In genomic region chr1:15833069-15833679, GRCh38 we compare ENCODE assay signal across 8 cellular contexts. TPM values are rescaled to one million over a fixed set of nuclear protein-coding genes. Genes with fewer than 3 reads are reported as not detected.
DNase-seq lines count a peak whose midpoint lies in the region; ATAC-seq, FAIRE-seq and TF ChIP-seq lines count a peak whose summit lies in the region.

No MANE protein-coding gene starts in this region.

- peaks cover 26% of the 10 kb centered on the region for H3K79me2 ChIP-seq in GM12878 (ENCODE audit: control insufficient read depth, insufficient read depth, low read length)
- peaks cover 16% of the 10 kb centered on the region for H3K79me2 ChIP-seq in HepG2 (ENCODE audit: insufficient read depth, low read length)

- H2AFZ ChIP-seq in GM12878 (ENCODE audit: control insufficient read depth, low read depth, low read length) (no peak overlapping the region), HepG2 (ENCODE audit: low read length) (no peak overlapping the region)

- in situ Hi-C loops in GM12878 (cut with MboI), result no loop called here
- in situ Hi-C loops in HepG2 (cut with HindIII; ENCODE audit: extremely low pct_ligation_motif_present, low pct_unique_long_range_greater_than_20kb), result no loop called here

- no peaks in the 10 kb centered on the region for H4K20me1 ChIP-seq in GM12878 (ENCODE audit: control insufficient read depth, insufficient read depth)
- no peaks in the 10 kb centered on the region for H4K20me1 ChIP-seq in HepG2 (ENCODE audit: insufficient read depth, low read length)

- ATAC-seq in GM12878 (no peak), HepG2 (no peak), GM21367 (IDR thresholded peaks at IDR 0.05; ENCODE audit: unreplicated experiment) (no peak)

- no peaks in the 10 kb centered on the region for H3K36me3 ChIP-seq in HUES6 (ENCODE audit: control insufficient read depth, insufficient read depth, low read length)
- no peaks in the 10 kb centered on the region for H3K36me3 ChIP-seq in GM12878 (ENCODE audit: control insufficient read depth in 2 of 2, insufficient read depth in 2 of 2, low read length in 1 of 2)
- H3K36me3 ChIP-seq in HepG2 (replicated peaks in 1 of 2; ENCODE audit: control insufficient read depth in 1 of 2, insufficient read depth in 2 of 2, low read length in 2 of 2), result no peaks in the 10 kb centered on the region

- 91% methylated on average over 19 of the region's 24 CpGs for WGBS in GM12878 (ENCODE audit: insufficient coverage, insufficient replicate concordance, low lambda C conversion rate, missing lambda C conversion rate)
- WGBS in HepG2 (ENCODE audit: low lambda C conversion rate), result 88% methylated on average over 24 of the region's 24 CpGs

- H3K9me3 ChIP-seq in HUES6 (ENCODE audit: control insufficient read depth, insufficient read depth, low read depth, low read length), result no peaks in the 10 kb centered on the region
- no peaks in the 10 kb centered on the region for H3K9me3 ChIP-seq in GM12878 (replicated peaks; ENCODE audit: control insufficient read depth, insufficient read depth, low read length)
- H3K9me3 ChIP-seq in HepG2 (ENCODE audit: low read length), result no peaks in the 10 kb centered on the region

- peak overlapping the region; percentile 70 for H3K4me3 ChIP-seq in HUES6 (ENCODE audit: low read depth, low read length)
- peak overlapping the region; percentile 87; the same call in 1 of the 2 replicates for H3K4me3 ChIP-seq in GM12878
- peak overlapping the region; percentile 77 to 83 (median 78) for H3K4me3 ChIP-seq in HepG2 (replicated peaks in 1 of 3; ENCODE audit: insufficient read depth in 1 of 3, low read depth in 2 of 3, low read length in 3 of 3)

- POLR2A ChIA-PET in GM12878 (lab: Charles Lee), result interaction anchor here (0.6 to 3.1 kb wide), 16 partner anchors 9 to 183 kb away, joined by 3 to 75 read pairs (median 5); partner anchors contain the start of gene SPEN
- POLR2A ChIA-PET in HepG2 (lab: Yijun Ruan, JAX), result interaction anchor here (1.2 to 4.5 kb wide), 6 partner anchors 13 to 39 kb away, joined by 3 to 208 read pairs (median 6); partner anchors contain the start of genes SPEN and UQCRHL

- intact Hi-C loops in GM12878 (cut with micrococcal nuclease; ENCODE audit: unreplicated experiment) (no loop called here), HepG2 (cut with micrococcal nuclease; ENCODE audit: unreplicated experiment) (no loop called here)

- no TSS peak for BruUV-seq in GM12878 (replicated peaks; lab: Mats Ljungman, UMichigan)
- BruUV-seq in HepG2 (replicated peaks; lab: Mats Ljungman, UMichigan), result no TSS peak

- peak overlapping the region; percentile 99; the same call in 1 of the 2 replicates for H3K27ac ChIP-seq in HUES6 (ENCODE audit: low read depth, low read length)
- no peak overlapping the region for H3K27ac ChIP-seq in GM12878 (ENCODE audit: control insufficient read depth, insufficient read depth)
- peak overlapping the region; percentile 100 for H3K27ac ChIP-seq in HepG2 (ENCODE audit: extremely low read length, insufficient read depth, low read length)

- SMC1A ChIA-PET in GM12878 (lab: Charles Lee; ENCODE audit: uncharacterized antibody, unreplicated experiment), result interaction anchor here (0.6 to 4.2 kb wide), 18 partner anchors 9 to 159 kb away, joined by 3 to 49 read pairs (median 6); partner anchors contain the start of genes SPEN and ZBTB17

- no peak for TF ChIP-seq CTCF in GM12878 (IDR thresholded peaks at IDR 0.05 in 2 of 3, conservative IDR thresholded peaks at IDR 0.05 in 1 of 3; ENCODE audit: control insufficient read depth in 2 of 3, extremely low read depth in 1 of 3, insufficient read depth in 1 of 3, low read depth in 3 of 3, low read length in 3 of 3)
- TF ChIP-seq CTCF in HepG2 (CRISPR knock-in tag; IDR thresholded peaks at IDR 0.05), result no peak

- DNase-seq in Ammon's horn (ENCODE audit: low spot score) (peak; percentile 69), T follicular helper cell (ENCODE audit: low read depth) (peak; percentile 44), GM12878 (ENCODE audit: low read depth, low spot score) (no peak), HepG2 (ENCODE audit: low spot score) (no peak), HTR-8/SVneo (ENCODE audit: insufficient read length, low spot score) (no peak)
- peak; percentile 24 to 58 for DNase-seq in stimulated activated CD4-positive, alpha-beta T cell treated with anti-CD3 and anti-CD28 coated beads, Interleukin-4, amount 100 ng/mL, for 4 hours

- H3K27me3 ChIP-seq in HUES6 (ENCODE audit: control insufficient read depth, insufficient read depth, low read length) (no peaks in the 10 kb centered on the region), GM12878 (replicated peaks in 1 of 2; ENCODE audit: control insufficient read depth in 2 of 2, insufficient read depth in 2 of 2, low read length in 1 of 2) (no peaks in the 10 kb centered on the region), HepG2 (ENCODE audit: control insufficient read depth in 1 of 2, insufficient read depth in 2 of 2, low read length in 2 of 2) (no peaks in the 10 kb centered on the region; a peak in 1 of 5 replicates)

- TF ChIP-seq POLR2A in GM12878 (IDR thresholded peaks at IDR 0.05; ENCODE audit: low read depth, low read length) (no peak), HepG2 (IDR thresholded peaks at IDR 0.05; ENCODE audit: insufficient read depth in 1 of 2, low read depth in 2 of 2, low read length in 2 of 2) (no peak)

- H3K4me2 ChIP-seq in GM12878 (ENCODE audit: control insufficient read depth, insufficient read depth), result peak overlapping the region; percentile 95
- peak overlapping the region; percentile 93 for H3K4me2 ChIP-seq in HepG2 (ENCODE audit: low read depth, low read length)

- no peak for FAIRE-seq in GM12878 (lab: Jason Lieb, UNC)
- FAIRE-seq in HepG2 (lab: Jason Lieb, UNC), result no peak
- FAIRE-seq in HTR-8/SVneo (lab: Jason Lieb, UNC), result no peak

- TF ChIP-seq EP300 in GM12878 (IDR thresholded peaks at IDR 0.05; ENCODE audit: borderline replicate concordance in 1 of 2, control insufficient read depth in 1 of 2, low read depth in 2 of 2, low read length in 2 of 2) (no peak), HepG2 (IDR thresholded peaks at IDR 0.05; ENCODE audit: low read depth in 2 of 2, low read length in 2 of 2) (no peak), HepG2 (CRISPR knock-in tag; IDR thresholded peaks at IDR 0.05; ENCODE audit: borderline replicate concordance) (no peak)

- H3K9ac ChIP-seq in HUES6 (ENCODE audit: low read length) (peak overlapping the region; percentile 66), GM12878 (ENCODE audit: control insufficient read depth, insufficient read depth, low read length) (peak overlapping the region; percentile 100; the same call in 1 of the 2 replicates), HepG2 (ENCODE audit: insufficient read depth, low read depth, low read length) (peak overlapping the region; percentile 98; the same call in 1 of the 2 replicates)

- CTCF ChIA-PET in GM12878 (lab: Yijun Ruan, JAX), result interaction anchor here (0.7 to 1.8 kb wide), 13 partner anchors 9 to 176 kb away, joined by 3 to 25 read pairs (median 4); partner anchors contain the start of gene SPEN
- CTCF ChIA-PET in HepG2 (lab: Yijun Ruan, JAX; ENCODE audit: low intra/inter-chr PET ratio, low total read pairs), result no interaction called here

- RAD21 ChIA-PET in GM12878 (lab: Charles Lee; ENCODE audit: unreplicated experiment), result interaction anchor here (0.6 to 2.8 kb wide), 17 partner anchors 10 to 174 kb away, joined by 3 to 55 read pairs (median 6); partner anchors contain the start of genes SPEN and ZBTB17

- H3K4me1 ChIP-seq in HUES6 (ENCODE audit: control insufficient read depth, insufficient read depth, low read length), result peaks cover 19% of the 10 kb centered on the region
- H3K4me1 ChIP-seq in GM12878 (ENCODE audit: control insufficient read depth, insufficient read depth, low read length), result peaks cover 41% of the 10 kb centered on the region
- peaks cover 70% of the 10 kb centered on the region for H3K4me1 ChIP-seq in HepG2 (ENCODE audit: insufficient read depth, low read length)

- TF ChIP-seq RAD21 in GM12878 (IDR thresholded peaks at IDR 0.05; ENCODE audit: insufficient read depth, low read depth, low read length) (no peak), HepG2 (CRISPR knock-in tag; IDR thresholded peaks at IDR 0.05) (no peak)

RNA-seq across cellular contexts. Expression of gene SPEN, which starts 14.3 kb away (rescaled TPM):
- 170 and 175 TPM in 2 replicates for total RNA-seq in GM12878 (2013; cell fraction: nucleolus; rRNA removed)
- total RNA-seq in GM12878 (2014; rRNA removed) (18.9 and 20.9 TPM in 2 replicates), GM12878 (2014; rRNA removed; fragmentation: Illumina TruSeq; extraction: Trizol) (16.5 and 18.2 TPM in 2 replicates), GM12878 (2021) (57.5 and 58.7 TPM in 2 replicates), HepG2 (2016; rRNA removed; fragmentation: Illumina TruSeq; extraction: Trizol) (14.0 and 25.1 TPM in 2 replicates)
- polyA plus RNA-seq in GM12878 (2011; ENCODE audit: low read depth), result 13.6 TPM
- polyA plus RNA-seq in GM12878 (2011; rRNA removed) (6.1 and 6.7 TPM in 2 replicates), GM12878 (2014; fragmentation: Illumina TruSeq; extraction: Trizol) (45.0 and 58.7 TPM in 2 replicates), GM12878 (2014; fragmentation: Nextera tagmentation; extraction: Ambion mirVana) (10 to 100 TPM in 1 of 2 experiments, 1 to 10 TPM in 1; 5.2 to 12.9 TPM), GM12878 (2014; rRNA removed) (28.4 and 34.9 TPM in 2 replicates), GM12878 (2016; fragmentation: Nextera tagmentation; extraction: Ambion mirVana) (10 to 100 TPM; 21.3 to 36.2 TPM), HepG2 (2011; rRNA removed) (4.8 and 5.0 TPM in 2 replicates)
- polyA plus RNA-seq in GM12878 (2011; cell fraction: cytosol; rRNA removed), result 8.3 and 12.2 TPM in 2 replicates
- polyA plus RNA-seq in GM12878 (2011; cell fraction: nucleus; rRNA removed), result 27.8 and 41.7 TPM in 2 replicates
- polyA plus RNA-seq in GM12878 (2012), result 34.0 and 40.1 TPM in 2 replicates
- polyA minus RNA-seq in GM12878 (2011; rRNA and poly(A)+ RNA removed), result 29.4 and 33.6 TPM in 2 replicates
- polyA minus RNA-seq in GM12878 (2011; cell fraction: cytosol; rRNA and poly(A)+ RNA removed), result 21.8 and 24.4 TPM in 2 replicates
- polyA minus RNA-seq in GM12878 (2011; cell fraction: nucleus; rRNA and poly(A)+ RNA removed), result 18.4 and 37.1 TPM in 2 replicates
- total RNA-seq in HepG2 (2016; cell fraction: cytosol; rRNA removed; fragmentation: Illumina TruSeq; extraction: Trizol; ENCODE audit: low read depth), result 7.7 and 8.8 TPM in 2 replicates
- total RNA-seq in HepG2 (2016; cell fraction: insoluble cytoplasmic fraction; rRNA removed; fragmentation: Illumina TruSeq; extraction: Trizol), result 10.1 and 21.7 TPM in 2 replicates
- total RNA-seq in HepG2 (2016; cell fraction: membrane; rRNA removed; fragmentation: Illumina TruSeq; extraction: Trizol), result 9.3 and 12.9 TPM in 2 replicates
- total RNA-seq in HepG2 (2016; cell fraction: nucleus; rRNA removed; fragmentation: Illumina TruSeq; extraction: Trizol), result 49.3 and 56.0 TPM in 2 replicates
- 2.8 and 3.3 TPM in 2 replicates for polyA plus RNA-seq in HepG2 (2011; cell fraction: cytosol; rRNA removed)
- polyA plus RNA-seq in HepG2 (2011; cell fraction: nucleus; rRNA removed), result 18.8 and 20.8 TPM in 2 replicates
- 21.6 and 23.5 TPM in 2 replicates for polyA plus RNA-seq in HepG2 (2012)
- polyA plus RNA-seq in HepG2 (2016; cell fraction: cytosol; fragmentation: Illumina TruSeq; extraction: Trizol; ENCODE audit: low read depth), result 0.96 and 1.2 TPM in 2 replicates
- polyA plus RNA-seq in HepG2 (2016; cell fraction: insoluble cytoplasmic fraction; fragmentation: Illumina TruSeq; extraction: Trizol; ENCODE audit: low read depth), result 8.1 and 13.9 TPM in 2 replicates
- 2.4 and 4.4 TPM in 2 replicates for polyA plus RNA-seq in HepG2 (2016; cell fraction: membrane; fragmentation: Illumina TruSeq; extraction: Trizol; ENCODE audit: low read depth)
- 82.7 and 94.7 TPM in 2 replicates for polyA plus RNA-seq in HepG2 (2016; cell fraction: nucleus; fragmentation: Illumina TruSeq; extraction: Trizol; ENCODE audit: insufficient read depth, low read depth)
- 26.2 and 39.1 TPM in 2 replicates for polyA minus RNA-seq in HepG2 (2011; rRNA and poly(A)+ RNA removed; ENCODE audit: low replicate concordance)
- polyA minus RNA-seq in HepG2 (2011; cell fraction: cytosol; rRNA and poly(A)+ RNA removed), result 16.2 and 25.1 TPM in 2 replicates
- polyA minus RNA-seq in HepG2 (2011; cell fraction: nucleus; rRNA and poly(A)+ RNA removed), result 33.1 and 35.3 TPM in 2 replicates

RNA-seq across cellular contexts. Expression of gene UQCRHL, which starts 25.7 kb away (rescaled TPM):
- total RNA-seq in GM12878 (2013; cell fraction: nucleolus; rRNA removed), result 0.49 and 0.84 TPM in 2 replicates
- total RNA-seq in GM12878 (2014; rRNA removed) (7.7 and 9.8 TPM in 2 replicates), GM12878 (2014; rRNA removed; fragmentation: Illumina TruSeq; extraction: Trizol) (5.9 TPM in 2 replicates), GM12878 (2021) (1.4 and 2.0 TPM in 2 replicates), HepG2 (2016; rRNA removed; fragmentation: Illumina TruSeq; extraction: Trizol) (2.3 and 4.0 TPM in 2 replicates)
- 3.0 TPM for polyA plus RNA-seq in GM12878 (2011; ENCODE audit: low read depth)
- polyA plus RNA-seq in GM12878 (2011; rRNA removed) (17.3 and 49.9 TPM in 2 replicates), GM12878 (2014; fragmentation: Illumina TruSeq; extraction: Trizol) (3.3 and 5.4 TPM in 2 replicates), GM12878 (2014; fragmentation: Nextera tagmentation; extraction: Ambion mirVana) (1 to 10 TPM; 6.7 to 7.5 TPM), GM12878 (2014; rRNA removed) (5.6 and 9.5 TPM in 2 replicates), GM12878 (2016; fragmentation: Nextera tagmentation; extraction: Ambion mirVana) (1 to 10 TPM; 1.9 to 2.3 TPM), HepG2 (2011; rRNA removed) (1.4 and 1.8 TPM in 2 replicates)
- polyA plus RNA-seq in GM12878 (2011; cell fraction: cytosol; rRNA removed), result 3.8 and 3.9 TPM in 2 replicates
- polyA plus RNA-seq in GM12878 (2011; cell fraction: nucleus; rRNA removed), result 1.8 and 1.9 TPM in 2 replicates
- 4.4 and 6.2 TPM in 2 replicates for polyA plus RNA-seq in GM12878 (2012)
- polyA minus RNA-seq in GM12878 (2011; rRNA and poly(A)+ RNA removed), result 1.2 and 1.3 TPM in 2 replicates
- polyA minus RNA-seq in GM12878 (2011; cell fraction: cytosol; rRNA and poly(A)+ RNA removed), result 3.8 and 4.1 TPM in 2 replicates
- polyA minus RNA-seq in GM12878 (2011; cell fraction: nucleus; rRNA and poly(A)+ RNA removed), result 0.12 and 0.19 TPM in 2 replicates
- 1.3 and 1.6 TPM in 2 replicates for total RNA-seq in HepG2 (2016; cell fraction: cytosol; rRNA removed; fragmentation: Illumina TruSeq; extraction: Trizol; ENCODE audit: low read depth)
- 2.3 and 4.1 TPM in 2 replicates for total RNA-seq in HepG2 (2016; cell fraction: insoluble cytoplasmic fraction; rRNA removed; fragmentation: Illumina TruSeq; extraction: Trizol)
- 3.6 and 3.8 TPM in 2 replicates for total RNA-seq in HepG2 (2016; cell fraction: membrane; rRNA removed; fragmentation: Illumina TruSeq; extraction: Trizol)
- 0.72 and 0.87 TPM in 2 replicates for total RNA-seq in HepG2 (2016; cell fraction: nucleus; rRNA removed; fragmentation: Illumina TruSeq; extraction: Trizol)
- polyA plus RNA-seq in HepG2 (2011; cell fraction: cytosol; rRNA removed), result 1.3 and 2.6 TPM in 2 replicates
- 0.59 and 1.3 TPM in 2 replicates for polyA plus RNA-seq in HepG2 (2011; cell fraction: nucleus; rRNA removed)
- polyA plus RNA-seq in HepG2 (2012), result 4.4 and 15.0 TPM in 2 replicates
- 3.5 and 3.9 TPM in 2 replicates for polyA plus RNA-seq in HepG2 (2016; cell fraction: cytosol; fragmentation: Illumina TruSeq; extraction: Trizol; ENCODE audit: low read depth)
- polyA plus RNA-seq in HepG2 (2016; cell fraction: insoluble cytoplasmic fraction; fragmentation: Illumina TruSeq; extraction: Trizol; ENCODE audit: low read depth), result 6.0 and 6.8 TPM in 2 replicates
- polyA plus RNA-seq in HepG2 (2016; cell fraction: membrane; fragmentation: Illumina TruSeq; extraction: Trizol; ENCODE audit: low read depth), result 4.5 and 5.2 TPM in 2 replicates
- polyA plus RNA-seq in HepG2 (2016; cell fraction: nucleus; fragmentation: Illumina TruSeq; extraction: Trizol; ENCODE audit: insufficient read depth, low read depth), result 1.8 and 2.2 TPM in 2 replicates
- polyA minus RNA-seq in HepG2 (2011; rRNA and poly(A)+ RNA removed; ENCODE audit: low replicate concordance), result 1.2 TPM in 1 of 2 replicates, not detected in the other
- 2.5 and 2.8 TPM in 2 replicates for polyA minus RNA-seq in HepG2 (2011; cell fraction: cytosol; rRNA and poly(A)+ RNA removed)
- polyA minus RNA-seq in HepG2 (2011; cell fraction: nucleus; rRNA and poly(A)+ RNA removed), result 0.64 and 0.87 TPM in 2 replicates

Comparison
In these comparisons a context has a peak if more than half of its experiments do, and no peak if none do; other contexts are left out.
1. DNase-seq: peak in Ammon's horn (single experiment), T follicular helper cell (single experiment) and stimulated activated CD4-positive, alpha-beta T cell treated with anti-CD3 and anti-CD28 coated beads, Interleukin-4, amount 100 ng/mL, for 4 hours (2 of 2); none in GM12878 (single experiment), HepG2 (single experiment) and HTR-8/SVneo (single experiment).
2. Peak in every context shown above with its lines, with median percentiles within 50 percentile points of each other: H3K4me3 ChIP-seq and H3K9ac ChIP-seq.